10 cellular contexts compared by ENCODE assay signal in the genomic region with DNA sequence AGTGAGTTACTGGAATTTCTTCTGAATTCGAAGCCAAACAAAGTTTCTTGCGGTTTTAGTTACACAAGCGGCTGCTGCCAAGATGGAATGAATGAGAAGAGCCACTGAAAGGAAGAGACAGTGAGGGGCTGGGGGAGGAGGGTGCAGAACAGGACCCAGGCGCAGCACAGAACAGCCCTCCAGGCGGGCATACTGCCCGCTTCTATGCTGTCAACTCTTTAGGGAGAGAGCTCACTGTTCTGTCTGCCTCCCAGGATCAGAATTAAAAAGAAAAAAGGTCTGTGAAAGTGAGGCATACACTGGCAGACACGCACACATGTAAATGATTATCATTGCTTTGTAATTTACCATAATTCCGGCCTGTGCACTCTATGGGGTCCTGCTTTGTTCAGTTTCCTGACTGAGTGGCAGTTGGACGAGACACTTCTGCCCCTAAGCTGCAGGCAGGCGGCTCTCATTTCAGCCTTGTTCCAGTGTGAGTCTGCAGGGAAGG.
DNase-seq lines count a peak whose midpoint lies in the region; ATAC-seq, FAIRE-seq and TF ChIP-seq lines count a peak whose summit lies in the region.
"Had no signal": no experiment of that assay in that cellular context is flagged by ENCODE, and none has a peak within 500 bp of the region (broad histone marks: within the 10 kb centered on the region; RNA-seq: fewer than 3 reads in every experiment).

No MANE protein-coding gene starts in this region.

- BruUV-seq in HepG2 (replicated peaks; lab: Mats Ljungman, UMichigan): no TSS peak

- H3K9me3 Mint-ChIP-seq in activated naive CD8-positive, alpha-beta T cell treated with anti-CD3 and anti-CD28 coated beads, Interleukin-2, amount 50 U/mL, for 24 hours: peaks cover 14% of the 10 kb centered on the region
- H3K9me3 Mint-ChIP-seq in activated naive CD8-positive, alpha-beta T cell treated with anti-CD3 and anti-CD28 coated beads for 36 hours: peaks cover 7% of the 10 kb centered on the region

- CTCF ChIA-PET in HepG2 (lab: Yijun Ruan, JAX; ENCODE audit: low intra/inter-chr PET ratio, low total read pairs): interaction anchor here (2.8 kb wide), 1 partner anchor 227 kb away, joined by 19 read pairs; no protein-coding TSS in a partner anchor

- H3K4me2 ChIP-seq in HepG2 (ENCODE audit: low read depth, low read length): no peak overlapping the region

- peaks cover 5% of the 10 kb centered on the region for H3K4me1 Mint-ChIP-seq in activated naive CD8-positive, alpha-beta T cell treated with anti-CD3 and anti-CD28 coated beads, Interleukin-2, amount 50 U/mL, for 24 hours
- peaks cover 10% of the 10 kb centered on the region for H3K4me1 Mint-ChIP-seq in activated naive CD8-positive, alpha-beta T cell treated with anti-CD3 and anti-CD28 coated beads for 36 hours

- TF ChIP-seq EP300 in HepG2 (IDR thresholded peaks at IDR 0.05; ENCODE audit: low read depth in 2 of 2, low read length in 2 of 2): no peak
- TF ChIP-seq EP300 in HepG2 (CRISPR knock-in tag; IDR thresholded peaks at IDR 0.05; ENCODE audit: borderline replicate concordance): no peak

- FAIRE-seq in HepG2 (lab: Jason Lieb, UNC): no peak

- H3K36me3 Mint-ChIP-seq in activated naive CD8-positive, alpha-beta T cell treated with anti-CD3 and anti-CD28 coated beads, Interleukin-2, amount 50 U/mL, for 24 hours (ENCODE audit: low read depth): no peaks in the 10 kb centered on the region
- H3K36me3 Mint-ChIP-seq in activated naive CD8-positive, alpha-beta T cell treated with anti-CD3 and anti-CD28 coated beads for 36 hours: no peaks in the 10 kb centered on the region
- H3K36me3 Mint-ChIP-seq: activated CD4-positive, alpha-beta memory T cell treated with anti-CD3 and anti-CD28 coated beads for 36 hours had no signal

- no peak for TF ChIP-seq RAD21 in HepG2 (CRISPR knock-in tag; IDR thresholded peaks at IDR 0.05)

- H3K79me2 ChIP-seq in HepG2 (ENCODE audit: insufficient read depth, low read length): no peaks in the 10 kb centered on the region

- DNase-seq in activated naive CD8-positive, alpha-beta T cell treated with anti-CD3 and anti-CD28 coated beads, Interleukin-2, amount 50 U/mL, for 24 hours: no peak
- no peak for DNase-seq in activated naive CD8-positive, alpha-beta T cell treated with anti-CD3 and anti-CD28 coated beads for 36 hours
- DNase-seq in ascending aorta (ENCODE audit: low spot score in 2 of 2): peak in 1 of 2 donors; percentile 63
- DNase-seq in HepG2 (ENCODE audit: low spot score): no peak
- DNase-seq in vagina (ENCODE audit: extremely low spot score in 2 of 2): no peak
- DNase-seq in cortex of kidney (lab: John Stamatoyannopoulos, UW): no peak
- DNase-seq in stimulated activated CD4-positive, alpha-beta T cell treated with anti-CD3 and anti-CD28 coated beads, Interleukin-4, amount 100 ng/mL, for 1 hour: no peak
- DNase-seq: effector memory CD4-positive, alpha-beta T cell had no signal

- H4K20me1 ChIP-seq in HepG2 (ENCODE audit: insufficient read depth, low read length): no peaks in the 10 kb centered on the region

- no peaks in the 10 kb centered on the region for H3K27me3 ChIP-seq in ascending aorta
- peaks cover 6 to 50% of the 10 kb centered on the region in 2 experiments for H3K27me3 ChIP-seq in HepG2 (ENCODE audit: control insufficient read depth in 1 of 2, insufficient read depth in 2 of 2, low read length in 2 of 2)
- H3K27me3 ChIP-seq in vagina: no peaks in the 10 kb centered on the region

- H3K4me1 ChIP-seq in ascending aorta (peaks cover 9 to 65% of the 10 kb centered on the region in 2 donors), HepG2 (ENCODE audit: insufficient read depth, low read length) (no peaks in the 10 kb centered on the region), vagina (peaks cover 58% of the 10 kb centered on the region)

- POLR2A ChIA-PET in HepG2 (lab: Yijun Ruan, JAX): no interaction called here

- H3K36me3 ChIP-seq in ascending aorta (no peaks in the 10 kb centered on the region), HepG2 (replicated peaks in 1 of 2; ENCODE audit: control insufficient read depth in 1 of 2, insufficient read depth in 2 of 2, low read length in 2 of 2) (no peaks in the 10 kb centered on the region), vagina (no peaks in the 10 kb centered on the region)

- no peaks in the 10 kb centered on the region for H3K9me3 ChIP-seq in ascending aorta
- no peaks in the 10 kb centered on the region for H3K9me3 ChIP-seq in HepG2 (ENCODE audit: low read length)
- no peaks in the 10 kb centered on the region for H3K9me3 ChIP-seq in vagina

- no peak overlapping the region for H2AFZ ChIP-seq in HepG2 (ENCODE audit: low read length)

- intact Hi-C loops in ascending aorta (cut with DNase I): loop anchor here (2.0 kb wide), 1 partner anchor 16 kb away; no protein-coding TSS in a partner anchor
- intact Hi-C loops in HepG2 (cut with micrococcal nuclease; ENCODE audit: unreplicated experiment): no loop called here
- intact Hi-C loops in vagina (cut with DNase I): no loop called here

- in situ Hi-C loops in HepG2 (cut with HindIII; ENCODE audit: extremely low pct_ligation_motif_present, low pct_unique_long_range_greater_than_20kb): loop anchor here (5.0 kb wide), 1 partner anchor 227 kb away; no protein-coding TSS in a partner anchor

- no peak overlapping the region for H3K9ac ChIP-seq in HepG2 (ENCODE audit: insufficient read depth, low read depth, low read length)

- no peak overlapping the region for H3K4me3 Mint-ChIP-seq in activated naive CD8-positive, alpha-beta T cell treated with anti-CD3 and anti-CD28 coated beads, Interleukin-2, amount 50 U/mL, for 24 hours
- H3K4me3 Mint-ChIP-seq in activated naive CD8-positive, alpha-beta T cell treated with anti-CD3 and anti-CD28 coated beads for 36 hours: no peak overlapping the region
- H3K4me3 Mint-ChIP-seq: activated CD4-positive, alpha-beta memory T cell treated with anti-CD3 and anti-CD28 coated beads for 36 hours had no signal

- WGBS in HepG2 (ENCODE audit: low lambda C conversion rate): 41% methylated on average over 10 of the region's 10 CpGs

- H3K27ac Mint-ChIP-seq in activated naive CD8-positive, alpha-beta T cell treated with anti-CD3 and anti-CD28 coated beads, Interleukin-2, amount 50 U/mL, for 24 hours: no peak overlapping the region
- no peak overlapping the region for H3K27ac Mint-ChIP-seq in activated naive CD8-positive, alpha-beta T cell treated with anti-CD3 and anti-CD28 coated beads for 36 hours
- H3K27ac Mint-ChIP-seq: activated CD4-positive, alpha-beta memory T cell treated with anti-CD3 and anti-CD28 coated beads for 36 hours had no signal

- TF ChIP-seq CTCF in ascending aorta (IDR thresholded peaks at IDR 0.05): no peak
- TF ChIP-seq CTCF in HepG2 (CRISPR knock-in tag; IDR thresholded peaks at IDR 0.05): no peak
- TF ChIP-seq CTCF in vagina (IDR thresholded peaks at IDR 0.05): no peak

- peak overlapping the region; percentile 35 to 77 for H3K27ac ChIP-seq in ascending aorta
- H3K27ac ChIP-seq in HepG2 (ENCODE audit: extremely low read length, insufficient read depth, low read length): no peak overlapping the region
- peak overlapping the region; percentile 65 for H3K27ac ChIP-seq in vagina

- H3K27me3 Mint-ChIP-seq in activated naive CD8-positive, alpha-beta T cell treated with anti-CD3 and anti-CD28 coated beads, Interleukin-2, amount 50 U/mL, for 24 hours: peaks cover 17% of the 10 kb centered on the region
- H3K27me3 Mint-ChIP-seq in activated naive CD8-positive, alpha-beta T cell treated with anti-CD3 and anti-CD28 coated beads for 36 hours: peaks cover 15% of the 10 kb centered on the region

- H3K4me3 ChIP-seq in ascending aorta (peak overlapping the region in 1 of 2 donors; percentile 6), HepG2 (replicated peaks in 1 of 3; ENCODE audit: insufficient read depth in 1 of 3, low read depth in 2 of 3, low read length in 3 of 3) (no peak overlapping the region), vagina (no peak overlapping the region)

- TF ChIP-seq POLR2A in HepG2 (IDR thresholded peaks at IDR 0.05; ENCODE audit: insufficient read depth in 1 of 2, low read depth in 2 of 2, low read length in 2 of 2) (no peak), vagina (IDR thresholded peaks at IDR 0.05) (no peak)

- ATAC-seq in activated naive CD8-positive, alpha-beta T cell treated with anti-CD3 and anti-CD28 coated beads, Interleukin-2, amount 50 U/mL, for 24 hours: peak; percentile 10
- ATAC-seq in HepG2 (peak; percentile 52), GM18909 (IDR thresholded peaks at IDR 0.05; ENCODE audit: poor library complexity, unreplicated experiment) (no peak)

TF ChIP-seq in HepG2, 621 proteins besides CTCF, POLR2A, EP300 and RAD21 (continues in another document):
- TF ChIP-seq DNMT1 (CRISPR knock-in tag; IDR thresholded peaks at IDR 0.05) (no peak), ZNF616 (CRISPR knock-in tag; IDR thresholded peaks at IDR 0.05; ENCODE audit: low read depth) (no peak), ZFY (CRISPR knock-in tag; IDR thresholded peaks at IDR 0.05) (no peak), POLR2AphosphoS5 (IDR thresholded peaks at IDR 0.05; ENCODE audit: low read depth, low read length) (no peak), TBX2 (CRISPR knock-in tag; IDR thresholded peaks at IDR 0.05; ENCODE audit: borderline replicate concordance) (no peak), MBNL3 (CRISPR knock-in tag; conservative IDR thresholded peaks at IDR 0.05) (no peak), MYC (CRISPR knock-in tag; IDR thresholded peaks at IDR 0.05; ENCODE audit: borderline replicate concordance) (no peak)
- TF ChIP-seq, protein P1, sequence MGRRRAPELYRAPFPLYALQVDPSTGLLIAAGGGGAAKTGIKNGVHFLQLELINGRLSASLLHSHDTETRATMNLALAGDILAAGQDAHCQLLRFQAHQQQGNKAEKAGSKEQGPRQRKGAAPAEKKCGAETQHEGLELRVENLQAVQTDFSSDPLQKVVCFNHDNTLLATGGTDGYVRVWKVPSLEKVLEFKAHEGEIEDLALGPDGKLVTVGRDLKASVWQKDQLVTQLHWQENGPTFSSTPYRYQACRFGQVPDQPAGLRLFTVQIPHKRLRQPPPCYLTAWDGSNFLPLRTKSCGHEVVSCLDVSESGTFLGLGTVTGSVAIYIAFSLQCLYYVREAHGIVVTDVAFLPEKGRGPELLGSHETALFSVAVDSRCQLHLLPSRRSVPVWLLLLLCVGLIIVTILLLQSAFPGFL (CRISPR knock-in tag; IDR thresholded peaks at IDR 0.05): no peak
- TF ChIP-seq, protein P2, sequence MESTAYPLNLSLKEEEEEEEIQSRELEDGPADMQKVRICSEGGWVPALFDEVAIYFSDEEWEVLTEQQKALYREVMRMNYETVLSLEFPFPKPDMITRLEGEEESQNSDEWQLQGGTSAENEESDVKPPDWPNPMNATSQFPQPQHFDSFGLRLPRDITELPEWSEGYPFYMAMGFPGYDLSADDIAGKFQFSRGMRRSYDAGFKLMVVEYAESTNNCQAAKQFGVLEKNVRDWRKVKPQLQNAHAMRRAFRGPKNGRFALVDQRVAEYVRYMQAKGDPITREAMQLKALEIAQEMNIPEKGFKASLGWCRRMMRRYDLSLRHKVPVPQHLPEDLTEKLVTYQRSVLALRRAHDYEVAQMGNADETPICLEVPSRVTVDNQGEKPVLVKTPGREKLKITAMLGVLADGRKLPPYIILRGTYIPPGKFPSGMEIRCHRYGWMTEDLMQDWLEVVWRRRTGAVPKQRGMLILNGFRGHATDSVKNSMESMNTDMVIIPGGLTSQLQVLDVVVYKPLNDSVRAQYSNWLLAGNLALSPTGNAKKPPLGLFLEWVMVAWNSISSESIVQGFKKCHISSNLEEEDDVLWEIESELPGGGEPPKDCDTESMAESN (CRISPR knock-in tag; conservative IDR thresholded peaks at IDR 0.05): no peak
